In genomic region chr18:9609190-9609589, GRCh38 we compare ENCODE assay signal across 2 cellular contexts.
TF ChIP-seq lines count a peak whose summit lies in the region.

No MANE protein-coding gene starts in this region.

TF ChIP-seq in GM12878, 131 proteins besides CTCF, POLR2A, EP300 and RAD21:
- TF ChIP-seq TCF3 (IDR thresholded peaks at IDR 0.05; ENCODE audit: borderline replicate concordance, insufficient read depth, low read depth, low read length) (no peak), NFXL1 (IDR thresholded peaks at IDR 0.05; ENCODE audit: borderline replicate concordance) (no peak), EED (IDR thresholded peaks at IDR 0.05; ENCODE audit: low read depth) (no peak)

TF ChIP-seq in HepG2, 621 proteins besides CTCF, POLR2A, EP300 and RAD21:
- no peak for TF ChIP-seq ZGPAT (CRISPR knock-in tag; IDR thresholded peaks at IDR 0.05)
- TF ChIP-seq ZFY (CRISPR knock-in tag; IDR thresholded peaks at IDR 0.05) = peak; percentile 49
- TF ChIP-seq ZNF382 (CRISPR knock-in tag; IDR thresholded peaks at IDR 0.05; ENCODE audit: borderline replicate concordance) = no peak
- TF ChIP-seq ZFP90 (CRISPR knock-in tag; IDR thresholded peaks at IDR 0.05; ENCODE audit: borderline replicate concordance) = no peak
- TF ChIP-seq TARDBP (CRISPR knock-in tag; IDR thresholded peaks at IDR 0.05) = no peak
- TF ChIP-seq BRF2 (CRISPR knock-in tag; IDR thresholded peaks at IDR 0.05) = no peak
- TF ChIP-seq REST (IDR thresholded peaks at IDR 0.05; ENCODE audit: borderline replicate concordance in 1 of 2, low read depth in 1 of 2, low read length in 2 of 2) = no peak
- TF ChIP-seq GATAD2A (CRISPR knock-in tag; IDR thresholded peaks at IDR 0.05) = no peak
- TF ChIP-seq SALL1 (CRISPR knock-in tag; IDR thresholded peaks at IDR 0.05) = 0 out of 2 replicates have a peak, but pooled peaks have one; percentile 6
- peak; percentile 32; the same call in 1 of the 2 replicates for TF ChIP-seq ARID4A (CRISPR knock-in tag; IDR thresholded peaks at IDR 0.05; ENCODE audit: borderline replicate concordance)
- peak; percentile 72 for TF ChIP-seq ETV5 (CRISPR knock-in tag; IDR thresholded peaks at IDR 0.05; ENCODE audit: borderline replicate concordance)
- TF ChIP-seq KMT2B (CRISPR knock-in tag; IDR thresholded peaks at IDR 0.05) = no peak
- peak; percentile 26; the same call in 1 of the 2 replicates for TF ChIP-seq KAT7 (CRISPR knock-in tag; IDR thresholded peaks at IDR 0.05; ENCODE audit: borderline replicate concordance)
- 0 out of 2 replicates have a peak, but pooled peaks have one; percentile 10 for TF ChIP-seq GABPB1 (CRISPR knock-in tag; IDR thresholded peaks at IDR 0.05)
- TF ChIP-seq ZSCAN20 (CRISPR knock-in tag; IDR thresholded peaks at IDR 0.05; ENCODE audit: borderline replicate concordance) = 0 out of 2 replicates have a peak, but pooled peaks have one; percentile 24
- no peak for TF ChIP-seq ZNF230 (CRISPR knock-in tag; IDR thresholded peaks at IDR 0.05)
- no peak for TF ChIP-seq ZNF10 (CRISPR knock-in tag; IDR thresholded peaks at IDR 0.05; ENCODE audit: borderline replicate concordance, low read depth)
- TF ChIP-seq SYNCRIP (IDR thresholded peaks at IDR 0.05; ENCODE audit: insufficient read depth, low read depth, low read length) = no peak
- TF ChIP-seq ZBTB25 (CRISPR knock-in tag; IDR thresholded peaks at IDR 0.05) = no peak
- no peak for TF ChIP-seq ZNF782 (CRISPR knock-in tag; IDR thresholded peaks at IDR 0.05; ENCODE audit: borderline replicate concordance)
- TF ChIP-seq THAP9 (CRISPR knock-in tag; IDR thresholded peaks at IDR 0.05; ENCODE audit: borderline replicate concordance) = no peak
- 0 out of 2 replicates have a peak, but pooled peaks have one; percentile 44 for TF ChIP-seq ZNF33B (CRISPR knock-in tag; IDR thresholded peaks at IDR 0.05)
- TF ChIP-seq MATR3 (CRISPR knock-in tag; IDR thresholded peaks at IDR 0.05) = no peak
- TF ChIP-seq NCOA1 (CRISPR knock-in tag; IDR thresholded peaks at IDR 0.05) = 0 out of 2 replicates have a peak, but pooled peaks have one; percentile 4
- TF ChIP-seq ZNF609 (CRISPR knock-in tag; IDR thresholded peaks at IDR 0.05; ENCODE audit: borderline replicate concordance) = no peak
TF ChIP-seq in HepG2: peak in this region for 9.
